Comparison of ENCODE assay signal across 19 cellular contexts in the genomic region with DNA sequence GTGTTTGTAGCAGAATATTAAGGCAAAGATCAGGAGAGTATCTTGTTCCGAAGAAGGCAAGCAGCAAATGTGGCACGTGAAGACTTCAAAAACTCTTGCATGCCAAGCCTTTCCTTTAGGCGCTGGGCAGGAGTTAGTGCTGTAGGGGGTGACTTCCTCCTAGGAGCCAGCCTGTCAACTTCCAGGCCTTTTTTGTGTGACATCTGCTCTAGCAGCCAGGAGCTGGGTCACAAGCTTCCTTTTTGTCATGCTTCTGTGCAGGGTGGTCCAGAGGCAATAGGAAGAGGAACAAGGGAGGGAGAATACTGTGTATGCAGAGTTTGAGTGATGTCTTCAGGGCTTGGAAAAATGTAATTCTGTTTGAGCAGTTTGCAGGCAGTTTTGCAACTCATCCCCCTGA. TPM values are rescaled to one million over a fixed set of nuclear protein-coding genes. Genes with fewer than 3 reads are reported as not detected.
"Had no signal": no experiment of that assay in that cellular context is flagged by ENCODE, and none has a peak within 500 bp of the region (broad histone marks: within the 10 kb centered on the region; RNA-seq: fewer than 3 reads in every experiment).

No MANE protein-coding gene starts in this region.

- H3K4me1 ChIP-seq: foreskin keratinocyte, left ventricle myocardium inferior, sigmoid colon had no signal

- H3K4me3 Mint-ChIP-seq: endodermal cell; natural killer cell treated with Interleukin-12 subunit alpha and Interleukin-12 subunit beta and Interleukin-15 and Interleukin-18, amount 100 ng/mL, for 72 hours had no signal

- H3K79me2 ChIP-seq: hepatocyte had no signal

- H3K27ac Mint-ChIP-seq: endodermal cell; natural killer cell treated with Interleukin-12 subunit alpha and Interleukin-12 subunit beta and Interleukin-15 and Interleukin-18, amount 100 ng/mL, for 72 hours had no signal

- H3K4me3 ChIP-seq: coronary artery, hepatocyte, left ventricle myocardium inferior, lung, sigmoid colon, skin epidermis had no signal

- H3K27ac ChIP-seq: coronary artery, foreskin keratinocyte, hepatocyte, left ventricle myocardium inferior, sigmoid colon, skin epidermis had no signal

- H3K36me3 ChIP-seq: left ventricle myocardium inferior, sigmoid colon had no signal

- ATAC-seq: foreskin keratinocyte; natural killer cell treated with Interleukin-12 subunit alpha and Interleukin-12 subunit beta and Interleukin-15 and Interleukin-18, amount 100 ng/mL, for 72 hours had no signal

- H2AFZ ChIP-seq: hepatocyte had no signal

- H3K9me3 ChIP-seq: left ventricle myocardium inferior, sigmoid colon had no signal

- H3K4me2 ChIP-seq: hepatocyte had no signal

- H3K9me3 Mint-ChIP-seq: endodermal cell; natural killer cell treated with Interleukin-12 subunit alpha and Interleukin-12 subunit beta and Interleukin-15 and Interleukin-18, amount 100 ng/mL, for 72 hours had no signal

- H3K4me1 Mint-ChIP-seq: endodermal cell had no signal

- DNase-seq: effector CD4-positive, alpha-beta T cell; endodermal cell; erythroblast; foreskin keratinocyte; kidney; left cardiac atrium; left ventricle myocardium inferior; mesenchymal stem cell; midbrain; posterior cingulate gyrus; sigmoid colon; stimulated activated CD4-positive, alpha-beta T cell treated with anti-CD3 and anti-CD28 coated beads, Interleukin-12 subunit alpha, Interleukin-12 subunit beta, amount 100 ng/mL, for 4 hours; stimulated activated CD4-positive, alpha-beta T cell treated with anti-CD3 and anti-CD28 coated beads, Interleukin-2, amount 100 ng/mL, for 48 hours; stimulated activated naive CD4-positive, alpha-beta T cell treated with Interleukin-2 at 50 U/mL for 16 hours had no signal

- H3K36me3 Mint-ChIP-seq: natural killer cell treated with Interleukin-12 subunit alpha and Interleukin-12 subunit beta and Interleukin-15 and Interleukin-18, amount 100 ng/mL, for 72 hours had no signal

- H3K27me3 ChIP-seq: foreskin keratinocyte, hepatocyte had no signal

RNA-seq across cellular contexts. Expression of a gene that starts 53.4 kb away (rescaled TPM):
- total RNA-seq: foreskin keratinocyte had no signal
- polyA plus RNA-seq: foreskin keratinocyte had no signal
